ENCODE assay signal across 25 cellular contexts in genomic region chr12:15194947-15195346, GRCh38. TPM values are rescaled to one million over a fixed set of nuclear protein-coding genes. Genes with fewer than 3 reads are reported as not detected.
"Had no signal": no experiment of that assay in that cellular context is flagged by ENCODE, and none has a peak within 500 bp of the region (broad histone marks: within the 10 kb centered on the region; RNA-seq: fewer than 3 reads in every experiment).

No MANE protein-coding gene starts in this region.

- H3K27me3 ChIP-seq: body of pancreas, colonic mucosa, suprapubic skin had no signal

- H3K27ac Mint-ChIP-seq: activated B cell treated with CpG ODN at 0.5 μM for 24 hours; activated CD4-positive, alpha-beta memory T cell treated with anti-CD3 and anti-CD28 coated beads, Interleukin-2, amount 10 ng/mL, durations not matched to agents 7 days and 5 days; activated naive CD8-positive, alpha-beta T cell treated with anti-CD3 and anti-CD28 coated beads for 36 hours; activated T-helper 17 cell treated with anti-CD3 and anti-CD28 coated beads, Interleukin-2, amount 50 U/mL, for 72 hours; endodermal cell; natural killer cell; stimulated activated naive CD8-positive, alpha-beta T cell treated with anti-CD3 and anti-CD28 coated beads, Interleukin-15, Interleukin-2, amounts not matched to agents 100 ng/mL and 50 ng/mL, for 24 hours; T-cell had no signal

- ATAC-seq: activated T-helper 17 cell treated with anti-CD3 and anti-CD28 coated beads, Interleukin-2, amount 50 U/mL, for 72 hours; body of pancreas; natural killer cell; right cardiac atrium; T-cell had no signal

- H3K4me1 Mint-ChIP-seq: activated B cell treated with CpG ODN at 0.5 μM for 24 hours; activated CD4-positive, alpha-beta memory T cell treated with anti-CD3 and anti-CD28 coated beads, Interleukin-2, amount 10 ng/mL, durations not matched to agents 7 days and 5 days; activated naive CD8-positive, alpha-beta T cell treated with anti-CD3 and anti-CD28 coated beads for 36 hours; activated T-helper 17 cell treated with anti-CD3 and anti-CD28 coated beads, Interleukin-2, amount 50 U/mL, for 72 hours; central memory CD8-positive, alpha-beta T cell; natural killer cell; T-cell had no signal

- DNase-seq: activated B cell treated with CpG ODN at 0.5 μM for 24 hours; activated CD4-positive, alpha-beta memory T cell treated with anti-CD3 and anti-CD28 coated beads, Interleukin-2, amount 10 ng/mL, durations not matched to agents 7 days and 5 days; activated CD4-positive, alpha-beta T cell treated with anti-CD3 and anti-CD28 coated beads for 48 hours; activated naive CD4-positive, alpha-beta T cell; activated naive CD8-positive, alpha-beta T cell treated with anti-CD3 and anti-CD28 coated beads for 36 hours; activated T-cell treated with anti-CD3 and anti-CD28 coated beads, Interleukin-2, amount 50 U/mL, for 1 hour; body of pancreas; colonic mucosa; endodermal cell; foreskin fibroblast; mesenchymal stem cell; natural killer cell; posterior cingulate gyrus; right cardiac atrium; small intestine; stimulated activated CD4-positive, alpha-beta T cell treated with anti-CD3 and anti-CD28 coated beads, Interleukin-15, amount 100 ng/mL, for 24 hours; stimulated activated CD4-positive, alpha-beta T cell treated with anti-CD3 and anti-CD28 coated beads, Interleukin-2, amount 100 ng/mL, for 48 hours; T-cell had no signal

- H3K9me3 Mint-ChIP-seq: activated B cell treated with CpG ODN at 0.5 μM for 24 hours; activated CD4-positive, alpha-beta memory T cell treated with anti-CD3 and anti-CD28 coated beads, Interleukin-2, amount 10 ng/mL, durations not matched to agents 7 days and 5 days; activated naive CD8-positive, alpha-beta T cell treated with anti-CD3 and anti-CD28 coated beads for 36 hours; activated T-helper 17 cell treated with anti-CD3 and anti-CD28 coated beads, Interleukin-2, amount 50 U/mL, for 72 hours; central memory CD8-positive, alpha-beta T cell; endodermal cell; stimulated activated naive CD8-positive, alpha-beta T cell treated with anti-CD3 and anti-CD28 coated beads, Interleukin-15, Interleukin-2, amounts not matched to agents 100 ng/mL and 50 ng/mL, for 24 hours; T-cell had no signal

- H3K36me3 ChIP-seq: colonic mucosa, neutrophil, suprapubic skin had no signal

- H3K36me3 Mint-ChIP-seq: activated naive CD8-positive, alpha-beta T cell treated with anti-CD3 and anti-CD28 coated beads for 36 hours; natural killer cell; T-cell had no signal

- H3K4me3 Mint-ChIP-seq: activated B cell treated with CpG ODN at 0.5 μM for 24 hours; activated CD4-positive, alpha-beta memory T cell treated with anti-CD3 and anti-CD28 coated beads, Interleukin-2, amount 10 ng/mL, durations not matched to agents 7 days and 5 days; activated naive CD8-positive, alpha-beta T cell treated with anti-CD3 and anti-CD28 coated beads for 36 hours; activated T-helper 17 cell treated with anti-CD3 and anti-CD28 coated beads, Interleukin-2, amount 50 U/mL, for 72 hours; central memory CD8-positive, alpha-beta T cell; endodermal cell; natural killer cell; stimulated activated naive CD8-positive, alpha-beta T cell treated with anti-CD3 and anti-CD28 coated beads, Interleukin-15, Interleukin-2, amounts not matched to agents 100 ng/mL and 50 ng/mL, for 24 hours; T-cell had no signal

- H3K4me1 ChIP-seq: body of pancreas, colonic mucosa had no signal

- H3K27ac ChIP-seq: colonic mucosa, epithelial cell of prostate, neutrophil, suprapubic skin had no signal

- H3K4me3 ChIP-seq: body of pancreas, colonic mucosa, suprapubic skin had no signal

- H3K9me3 ChIP-seq: body of pancreas, colonic mucosa, neutrophil, suprapubic skin had no signal

RNA-seq across cellular contexts. Expression of gene RERG, which starts 26.3 kb away (rescaled TPM):
- total RNA-seq: activated B cell treated with CpG ODN at 0.5 μM for 24 hours; activated CD4-positive, alpha-beta memory T cell treated with anti-CD3 and anti-CD28 coated beads, Interleukin-2, amount 10 ng/mL, durations not matched to agents 7 days and 5 days; activated naive CD8-positive, alpha-beta T cell treated with anti-CD3 and anti-CD28 coated beads for 36 hours; activated T-helper 17 cell treated with anti-CD3 and anti-CD28 coated beads, Interleukin-2, amount 50 U/mL, for 72 hours; glomerular endothelial cell; natural killer cell had no signal
